8 cellular contexts compared by ENCODE assay signal in genomic region chr4:25234390-25235367, GRCh38. TPM values are rescaled to one million over a fixed set of nuclear protein-coding genes. Genes with fewer than 3 reads are reported as not detected.
DNase-seq lines count a peak whose midpoint lies in the region; ATAC-seq and TF ChIP-seq lines count a peak whose summit lies in the region.

No MANE protein-coding gene starts in this region.

- TF ChIP-seq CTCF in Calu3 (IDR thresholded peaks at IDR 0.05; ENCODE audit: unreplicated experiment) (no peak), epithelial cell of proximal tubule (conservative IDR thresholded peaks at IDR 0.05; ENCODE audit: low read depth, low read length) (peak; percentile 50)

- H3K9ac ChIP-seq in NT2/D1 (ENCODE audit: insufficient read length, low read depth), result peak overlapping the region; percentile 97

- H3K9me3 Mint-ChIP-seq in Calu3 (ENCODE audit: low read depth, unreplicated experiment), result peaks cover 3% of the 10 kb centered on the region

- H3K36me3 ChIP-seq in NT2/D1 (ENCODE audit: insufficient read depth, insufficient read length, low read length), result no peaks in the 10 kb centered on the region

- peak; percentile 30 for DNase-seq in Calu3
- DNase-seq in NT2/D1 (ENCODE audit: low read depth, low spot score), result no peak
- DNase-seq in activated T-cell treated with anti-CD3 and anti-CD28 coated beads, Interleukin-2, amount 50 U/mL, for 1 hour, result peak; percentile 61
- peak; percentile 76 for DNase-seq in epithelial cell of proximal tubule (ENCODE audit: low read depth)
- peak; percentile 38 for DNase-seq in mucosa of gallbladder (ENCODE audit: low spot score)
- DNase-seq in substantia nigra (lab: John Stamatoyannopoulos, UW), result peak in 39 of 49 donors; percentile 5 to 85 (median 40)

- H3K27ac ChIP-seq in substantia nigra (ENCODE audit: low read depth, low read length, poor library complexity, severe bottlenecking), result peak overlapping the region; percentile 82

- peak overlapping the region; percentile 85 for H3K27ac Mint-ChIP-seq in Calu3 (ENCODE audit: unreplicated experiment)

- BruUV-seq in Calu3 (replicated peaks; lab: Mats Ljungman, UMichigan), result TSS peak; percentile 60

- no peaks in the 10 kb centered on the region for H3K27me3 ChIP-seq in NT2/D1 (ENCODE audit: insufficient read depth, insufficient read length)

- peaks cover 23% of the 10 kb centered on the region for H3K36me3 Mint-ChIP-seq in Calu3 (ENCODE audit: insufficient read depth, unreplicated experiment)

- H3K4me3 ChIP-seq in NT2/D1 (ENCODE audit: insufficient read length, low read depth), result peak overlapping the region; percentile 93
- H3K4me3 ChIP-seq in epithelial cell of proximal tubule (ENCODE audit: low read depth, low read length), result peak overlapping the region; percentile 93

- H3K4me1 ChIP-seq in NT2/D1 (ENCODE audit: insufficient read depth, insufficient read length), result no peaks in the 10 kb centered on the region

- H3K4me3 Mint-ChIP-seq in Calu3 (ENCODE audit: low read depth, unreplicated experiment), result peak overlapping the region; percentile 82

- CTCF ChIA-PET in Calu3 (lab: Charles Lee), result interaction anchor here (0.5 to 2.1 kb wide), 5 partner anchors 47 to 80 kb away, joined by 3 to 13 read pairs (median 3); partner anchors contain the start of gene ZCCHC4

- peaks cover 33% of the 10 kb centered on the region for H3K9me3 ChIP-seq in NT2/D1 (ENCODE audit: insufficient read depth, low read length)

- intact Hi-C loops in Calu3 (cut with micrococcal nuclease; ENCODE audit: unreplicated experiment), result no loop called here

- ATAC-seq in GM19455 (IDR thresholded peaks at IDR 0.05; ENCODE audit: unreplicated experiment) (peak; percentile 58), HG03558 (IDR thresholded peaks at IDR 0.05; ENCODE audit: extremely low read depth, unreplicated experiment) (peak; percentile 42)

- H3K27me3 Mint-ChIP-seq in Calu3 (ENCODE audit: unreplicated experiment), result no peaks in the 10 kb centered on the region

- peaks cover 7% of the 10 kb centered on the region for H3K4me1 Mint-ChIP-seq in Calu3 (ENCODE audit: low read depth, unreplicated experiment)

RNA-seq across cellular contexts. Expression of gene PI4K2B, which starts 0.8 kb away (rescaled TPM):
- total RNA-seq in Calu3 (2022) (13.0 and 13.2 TPM in 2 replicates), epithelial cell of proximal tubule (24.4 and 27.4 TPM in 2 replicates), mucosa of gallbladder (11.2 TPM)
